In genomic region chr19:45079063-45079910, GRCh38 we compare ENCODE assay signal across 1 cellular context.
A peak's percentile ranks its signal among the peaks of the same experiment; 100 is the strongest.
TF ChIP-seq lines count a peak whose summit lies in the region.

Gene GEMIN7, plus strand, starts transcription at chr19:45079260. Its CDS starts 10,855 bp downstream, at chr19:45090115.

TF ChIP-seq in WTC11, 78 proteins besides CTCF, POLR2A, EP300 and RAD21 (continued from another document):
- TF ChIP-seq AFF4 (CRISPR knock-in tag; IDR thresholded peaks at IDR 0.05; ENCODE audit: borderline replicate concordance) (no peak), GRHL2 (CRISPR knock-in tag; IDR thresholded peaks at IDR 0.05; ENCODE audit: insufficient replicate concordance, severe bottlenecking) (no peak), MXD4 (CRISPR knock-in tag; IDR thresholded peaks at IDR 0.05; ENCODE audit: borderline replicate concordance) (no peak), RELA (CRISPR knock-in tag; IDR thresholded peaks at IDR 0.05; ENCODE audit: borderline replicate concordance) (peak; percentile 95), NR1H2 (CRISPR knock-in tag; IDR thresholded peaks at IDR 0.05) (no peak), ZNF138 (CRISPR knock-in tag; conservative IDR thresholded peaks at IDR 0.05) (no peak), OVOL2 (CRISPR knock-in tag; IDR thresholded peaks at IDR 0.05; ENCODE audit: borderline replicate concordance) (no peak), EMX1 (CRISPR knock-in tag; IDR thresholded peaks at IDR 0.05) (no peak), GABPB1 (CRISPR knock-in tag; IDR thresholded peaks at IDR 0.05) (peak; percentile 96), USF1 (CRISPR knock-in tag; IDR thresholded peaks at IDR 0.05) (peak; percentile 85), E2F5 (CRISPR knock-in tag; IDR thresholded peaks at IDR 0.05) (peak; percentile 44; the same call in 1 of the 2 replicates), JUN (CRISPR knock-in tag; IDR thresholded peaks at IDR 0.05) (peak; percentile 89; the same call in 1 of the 2 replicates), ZBTB43 (CRISPR knock-in tag; IDR thresholded peaks at IDR 0.05) (peak; percentile 96), GTF2I (CRISPR knock-in tag; conservative IDR thresholded peaks at IDR 0.05) (no peak), CBFB (CRISPR knock-in tag; IDR thresholded peaks at IDR 0.05; ENCODE audit: low read depth) (no peak; the same call in 1 of the 2 replicates), NR2C2 (CRISPR knock-in tag; IDR thresholded peaks at IDR 0.05) (peak; percentile 64; the same call in 1 of the 2 replicates), TEAD4 (CRISPR knock-in tag; IDR thresholded peaks at IDR 0.05) (no peak), ZNF121 (CRISPR knock-in tag; IDR thresholded peaks at IDR 0.05) (peak; percentile 84), ESRRA (CRISPR knock-in tag; IDR thresholded peaks at IDR 0.05; ENCODE audit: borderline replicate concordance) (peak; percentile 97), ATF3 (CRISPR knock-in tag; conservative IDR thresholded peaks at IDR 0.05) (peak; percentile 38), HMGA2 (CRISPR knock-in tag; IDR thresholded peaks at IDR 0.05) (no peak), JAZF1 (CRISPR knock-in tag; IDR thresholded peaks at IDR 0.05) (no peak), TEAD1 (CRISPR knock-in tag; IDR thresholded peaks at IDR 0.05) (peak; percentile 94)
